ENCODE assay signal across 8 cellular contexts in the genomic region with DNA sequence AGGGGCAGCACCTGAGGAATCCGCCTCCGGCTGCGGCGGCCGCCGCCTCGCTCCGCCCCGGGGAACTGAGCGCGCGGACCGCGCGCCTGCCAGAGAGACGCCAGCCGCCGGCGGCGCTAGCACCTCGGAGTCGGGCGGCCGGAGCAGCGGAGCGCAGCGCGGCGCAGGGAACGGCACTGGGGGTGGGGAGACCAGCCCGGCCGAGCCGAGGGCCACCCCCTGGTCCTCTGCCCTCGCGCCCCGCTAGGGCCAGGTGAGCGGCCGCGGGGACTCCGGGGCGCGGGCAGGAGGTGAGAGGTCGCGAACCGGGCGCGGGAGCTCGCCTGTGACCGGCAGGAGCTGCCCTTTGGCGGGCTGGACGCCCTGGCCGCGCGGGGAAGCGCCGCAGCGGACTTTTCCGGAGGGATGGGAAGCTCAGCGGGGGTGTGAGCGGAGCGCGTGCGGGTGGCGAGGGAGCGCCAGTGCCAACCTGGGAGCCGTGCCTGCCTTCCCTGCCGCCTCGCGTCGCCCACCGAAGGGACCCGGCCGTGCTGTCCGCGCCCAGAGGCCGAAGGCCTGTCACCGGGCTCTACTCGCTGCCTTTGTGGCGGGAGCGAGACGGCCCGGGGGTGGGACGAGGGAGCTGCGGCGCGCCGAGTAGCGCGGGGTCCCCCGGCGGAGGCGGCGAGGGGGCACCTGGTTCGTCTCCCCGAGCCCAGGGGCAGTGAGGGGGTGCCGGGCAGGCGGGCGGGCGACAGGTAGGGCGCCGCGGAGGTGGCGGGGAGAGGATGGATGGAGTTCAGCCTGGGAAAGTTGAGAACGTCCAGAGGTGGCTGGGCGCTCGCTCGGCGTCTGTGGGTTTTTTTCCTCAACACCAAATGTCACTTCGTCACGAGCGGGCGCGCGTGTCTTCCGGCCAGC. TPM values are rescaled to one million over a fixed set of nuclear protein-coding genes. Genes with fewer than 3 reads are reported as not detected.
DNase-seq lines count a peak whose midpoint lies in the region; ATAC-seq and TF ChIP-seq lines count a peak whose summit lies in the region.

Gene GREB1L (plus strand): TSS at position 92 of the 900 bp plus-strand sequence. CDS start 141,287 bp downstream, outside the sequence.

- CTCF ChIA-PET in activated CD8-positive, alpha-beta memory T cell treated with anti-CD3 and anti-CD28 coated beads, Interleukin-2, amount 10 ng/mL, durations not matched to agents 7 days and 5 days (lab: Charles Lee): no interaction called here

- peaks cover 1% of the 10 kb centered on the region for H3K36me3 Mint-ChIP-seq in activated CD8-positive, alpha-beta memory T cell treated with anti-CD3 and anti-CD28 coated beads, Interleukin-2, amount 10 ng/mL, durations not matched to agents 7 days and 5 days

- DNase-seq in NCI-H524 (lab: John Stamatoyannopoulos, UW) (peak; percentile 15 to 74), NCI-H524 treated with DMSO at 0.1 percent for 48 hours (lab: John Stamatoyannopoulos, UW) (no peak), globus pallidus (ENCODE audit: low spot score) (peak; percentile 72), occipital lobe (lab: John Stamatoyannopoulos, UW) (peak; percentile 34), NCI-H1436 (lab: John Stamatoyannopoulos, UW) (no peak), GM19238 (ENCODE audit: insufficient read length, low spot score) (no peak)
- DNase-seq in activated CD8-positive, alpha-beta memory T cell treated with anti-CD3 and anti-CD28 coated beads, Interleukin-2, amount 10 ng/mL, durations not matched to agents 7 days and 5 days: no peak

- no peak for TF ChIP-seq CTCF in KMS-11 (conservative IDR thresholded peaks at IDR 0.05; ENCODE audit: low read depth, low read length)

- H3K79me2 ChIP-seq in KMS-11 (ENCODE audit: insufficient read depth, low read depth): no peaks in the 10 kb centered on the region

- no peaks in the 10 kb centered on the region for H3K9me3 Mint-ChIP-seq in activated CD8-positive, alpha-beta memory T cell treated with anti-CD3 and anti-CD28 coated beads, Interleukin-2, amount 10 ng/mL, durations not matched to agents 7 days and 5 days (ENCODE audit: low read depth)

- H3K27me3 ChIP-seq in KMS-11 (ENCODE audit: insufficient read depth, low read depth): no peaks in the 10 kb centered on the region

- H3K4me2 ChIP-seq in KMS-11: peak within 1 kb of the TSS; percentile 45; the same call in 1 of the 2 replicates

- H3K4me3 Mint-ChIP-seq in activated CD8-positive, alpha-beta memory T cell treated with anti-CD3 and anti-CD28 coated beads, Interleukin-2, amount 10 ng/mL, durations not matched to agents 7 days and 5 days: no peak within 1 kb of the TSS

- peak; percentile 70 for ATAC-seq in activated CD8-positive, alpha-beta memory T cell treated with anti-CD3 and anti-CD28 coated beads, Interleukin-2, amount 10 ng/mL, durations not matched to agents 7 days and 5 days

- peak within 1 kb of the TSS; percentile 35; the same call in 1 of the 2 replicates for H3K9ac ChIP-seq in KMS-11

- no peaks in the 10 kb centered on the region for H3K4me1 ChIP-seq in KMS-11 (ENCODE audit: low read depth, poor library complexity, severe bottlenecking)

- peak within 1 kb of the TSS; percentile 98 for H2AFZ ChIP-seq in KMS-11 (ENCODE audit: low read depth)

- no peaks in the 10 kb centered on the region for H3K36me3 ChIP-seq in KMS-11 (ENCODE audit: insufficient read depth)

- H4K20me1 ChIP-seq in KMS-11 (ENCODE audit: insufficient read depth): no peaks in the 10 kb centered on the region

- H3K4me1 Mint-ChIP-seq in activated CD8-positive, alpha-beta memory T cell treated with anti-CD3 and anti-CD28 coated beads, Interleukin-2, amount 10 ng/mL, durations not matched to agents 7 days and 5 days: peaks cover 8% of the 10 kb centered on the region

- peaks cover 71% of the 10 kb centered on the region for H3K27me3 Mint-ChIP-seq in activated CD8-positive, alpha-beta memory T cell treated with anti-CD3 and anti-CD28 coated beads, Interleukin-2, amount 10 ng/mL, durations not matched to agents 7 days and 5 days

- H3K27ac ChIP-seq in KMS-11: no peak within 1 kb of the TSS

- H3K27ac Mint-ChIP-seq in activated CD8-positive, alpha-beta memory T cell treated with anti-CD3 and anti-CD28 coated beads, Interleukin-2, amount 10 ng/mL, durations not matched to agents 7 days and 5 days: no peak within 1 kb of the TSS

- H3K4me3 ChIP-seq in KMS-11 (IDR thresholded peaks at IDR 0.05; ENCODE audit: insufficient read depth, low read depth, low read length): no peak within 1 kb of the TSS

RNA-seq across cellular contexts. Expression of gene GREB1L, which starts in this region (rescaled TPM):
- not detected for total RNA-seq in activated CD8-positive, alpha-beta memory T cell treated with anti-CD3 and anti-CD28 coated beads, Interleukin-2, amount 10 ng/mL, durations not matched to agents 7 days and 5 days
- total RNA-seq in occipital lobe: 0.31 TPM

Comparison
In these comparisons a context has a peak if more than half of its experiments do, and no peak if none do; other contexts are left out.
1. DNase-seq: peak in NCI-H524 (2 of 2) and globus pallidus (single experiment); none in NCI-H524 treated with DMSO at 0.1 percent for 48 hours (single experiment), activated CD8-positive, alpha-beta memory T cell treated with anti-CD3 and anti-CD28 coated beads, Interleukin-2, amount 10 ng/mL, durations not matched to agents 7 days and 5 days (single experiment), NCI-H1436 (single experiment) and GM19238 (single experiment).
2. Peak in ATAC-seq in activated CD8-positive, alpha-beta memory T cell treated with anti-CD3 and anti-CD28 coated beads, Interleukin-2, amount 10 ng/mL, durations not matched to agents 7 days and 5 days; RNA of the gene not detected or under 1 TPM.
3. Peak in DNase-seq in occipital lobe; RNA of the gene not detected or under 1 TPM.